In genomic region chr16:8704098-8704497, GRCh38 we compare ENCODE assay signal across 10 cellular contexts. TPM values are rescaled to one million over a fixed set of nuclear protein-coding genes. Genes with fewer than 3 reads are reported as not detected.
"Had no signal": no experiment of that assay in that cellular context is flagged by ENCODE, and none has a peak within 500 bp of the region (broad histone marks: within the 10 kb centered on the region; RNA-seq: fewer than 3 reads in every experiment).

No MANE protein-coding gene starts in this region.

- H3K9me3 Mint-ChIP-seq: HFFc6 had no signal

- H3K4me1 ChIP-seq: HAP-1 had no signal

- H3K27ac ChIP-seq: GM23248, HL-60 had no signal

- H3K4me3 Mint-ChIP-seq: HFFc6 had no signal

- H3K27ac Mint-ChIP-seq: HFFc6 had no signal

- H3K4me3 ChIP-seq: GM23248, HAP-1, K562 had no signal

- H3K9me3 ChIP-seq: HAP-1 had no signal

- DNase-seq: GM23248, GOT3, H7, HFFc6, IMR-90 had no signal

- ATAC-seq: HCT116, K562 had no signal

- H3K36me3 ChIP-seq: HAP-1 had no signal

RNA-seq across cellular contexts. Expression of gene ABAT, which starts 29.7 kb away (rescaled TPM):
- total RNA-seq: HT1080 had no signal
